Comparison of ENCODE assay signal across 11 cellular contexts in the genomic region with DNA sequence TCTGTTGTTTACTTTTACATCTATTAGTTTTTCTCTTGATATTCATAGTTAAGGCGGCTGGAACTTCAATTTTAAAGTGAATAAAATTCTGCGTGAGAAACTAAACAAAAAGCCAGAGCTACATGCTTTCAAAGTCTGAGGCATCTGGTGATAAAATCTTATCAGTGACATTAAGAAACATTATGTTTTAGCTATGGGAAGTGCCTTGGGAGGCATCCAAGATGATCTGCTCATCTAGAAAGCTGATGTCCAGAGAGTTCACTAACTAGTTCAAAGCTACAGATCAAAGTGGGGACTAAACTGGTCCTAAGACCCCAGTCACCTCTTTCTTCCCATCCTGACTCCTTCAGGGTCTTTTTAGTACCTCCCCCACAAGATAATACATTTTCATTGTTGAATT. TPM values are rescaled to one million over a fixed set of nuclear protein-coding genes. Genes with fewer than 3 reads are reported as not detected.
A peak's percentile ranks its signal among the peaks of the same experiment; 100 is the strongest.
DNase-seq lines count a peak whose midpoint lies in the region; ATAC-seq and TF ChIP-seq lines count a peak whose summit lies in the region.
"Had no signal": no experiment of that assay in that cellular context is flagged by ENCODE, and none has a peak within 500 bp of the region (broad histone marks: within the 10 kb centered on the region; RNA-seq: fewer than 3 reads in every experiment).

No MANE protein-coding gene starts in this region.

- H3K4me3 ChIP-seq in ACC112 (ENCODE audit: low read depth, low read length): no peak overlapping the region
- no peak overlapping the region for H3K4me3 ChIP-seq in osteoblast (ENCODE audit: insufficient read depth, low read length)
- H3K4me3 ChIP-seq: thoracic aorta had no signal

- TF ChIP-seq CTCF in osteoblast (IDR thresholded peaks at IDR 0.05; ENCODE audit: extremely low read depth, low read depth, low read length): no peak

- H3K4me2 ChIP-seq in osteoblast (ENCODE audit: insufficient read depth, low read length): peak overlapping the region; percentile 52

- H3K4me1 ChIP-seq in ACC112 (ENCODE audit: control insufficient read depth, insufficient read depth, low read length, unreplicated experiment) (peaks cover 38% of the 10 kb centered on the region), osteoblast (ENCODE audit: insufficient read depth, low read length) (peaks cover 29% of the 10 kb centered on the region)

- in situ Hi-C loops in KBM-7 (cut with MboI; ENCODE audit: low pct_unique_long_range_greater_than_20kb, low sequenced_read_pairs): no loop called here

- no peaks in the 10 kb centered on the region for H3K9me3 ChIP-seq in osteoblast (ENCODE audit: low read depth, low read length)
- H3K9me3 ChIP-seq: thoracic aorta had no signal

- DNase-seq in LoVo (ENCODE audit: low spot score) (peak; percentile 37), dermis blood vessel endothelial cell (peak; percentile 40), osteoblast (ENCODE audit: insufficient read length, low spot score, missing footprints) (peak; percentile 57), NCI-H2196 (lab: John Stamatoyannopoulos, UW; ENCODE audit: unreplicated experiment) (no peak), NCI-H748 (lab: John Stamatoyannopoulos, UW; ENCODE audit: unreplicated experiment) (no peak), KBM-7 (no peak)
- DNase-seq: left colon, NCI-H1694 had no signal

- no peak for ATAC-seq in HG03095 (IDR thresholded peaks at IDR 0.05; ENCODE audit: unreplicated experiment)
- ATAC-seq: left colon had no signal

- H4K20me1 ChIP-seq in osteoblast (ENCODE audit: insufficient read depth, low read length): no peaks in the 10 kb centered on the region

- H3K27ac ChIP-seq in ACC112 (ENCODE audit: low read depth, low read length): peak overlapping the region; percentile 83
- peak overlapping the region; percentile 74 for H3K27ac ChIP-seq in osteoblast (ENCODE audit: low read depth, low read length)

- H2AFZ ChIP-seq in ACC112 (ENCODE audit: low read length, unreplicated experiment) (no peak overlapping the region), osteoblast (ENCODE audit: low read length) (no peak overlapping the region)

- H3K79me2 ChIP-seq in ACC112 (ENCODE audit: control insufficient read depth, insufficient read depth, low read length, unreplicated experiment): peaks cover 4% of the 10 kb centered on the region
- H3K79me2 ChIP-seq in osteoblast (ENCODE audit: insufficient read depth, low read length): no peaks in the 10 kb centered on the region

- H3K36me3 ChIP-seq in ACC112 (ENCODE audit: insufficient read depth, low read length) (no peaks in the 10 kb centered on the region), osteoblast (ENCODE audit: insufficient read depth, low read length) (no peaks in the 10 kb centered on the region)
- H3K36me3 ChIP-seq: thoracic aorta had no signal

- H3K27me3 ChIP-seq in ACC112 (ENCODE audit: insufficient read depth, low read length): no peaks in the 10 kb centered on the region
- H3K27me3 ChIP-seq in osteoblast (ENCODE audit: insufficient read depth, low read length): no peaks in the 10 kb centered on the region

RNA-seq across cellular contexts. Expression of gene MRPS27, which starts 37.2 kb away (rescaled TPM):
- 75.6 and 91.2 TPM in 2 replicates for total RNA-seq in dermis blood vessel endothelial cell
- 98.1 and 106 TPM in 2 replicates for total RNA-seq in osteoblast

RNA-seq across cellular contexts. Expression of gene PTCD2, which starts 37.3 kb away (rescaled TPM):
- total RNA-seq in dermis blood vessel endothelial cell: 3.9 and 6.0 TPM in 2 replicates
- 8.3 and 9.4 TPM in 2 replicates for total RNA-seq in osteoblast

Comparison
In these comparisons a context has a peak if more than half of its experiments do, and no peak if none do; other contexts are left out.
1. DNase-seq: peak in LoVo (single experiment), dermis blood vessel endothelial cell (single experiment) and osteoblast (single experiment); none in NCI-H2196 (single experiment), NCI-H748 (single experiment) and KBM-7 (single experiment).